12 cellular contexts compared by ENCODE assay signal in genomic region chr6:170008386-170008785, GRCh38.
"Had no signal": no experiment of that assay in that cellular context is flagged by ENCODE, and none has a peak within 500 bp of the region (broad histone marks: within the 10 kb centered on the region; RNA-seq: fewer than 3 reads in every experiment).

No MANE protein-coding gene starts in this region.

- H3K4me1 Mint-ChIP-seq: memory B cell had no signal

- H3K36me3 ChIP-seq: colonic mucosa, left ventricle myocardium inferior, stomach, uterus had no signal

- H3K4me3 Mint-ChIP-seq: activated naive CD4-positive, alpha-beta T cell treated with anti-CD3 and anti-CD28 coated beads, Interleukin-2, amount 50 U/mL, for 24 hours; memory B cell had no signal

- H3K27me3 ChIP-seq: colonic mucosa, foreskin keratinocyte, stomach, uterus had no signal

- DNase-seq: activated CD4-positive, alpha-beta T cell treated with anti-CD3 and anti-CD28 coated beads for 4 hours; activated T-cell treated with anti-CD3 and anti-CD28 coated beads, Interleukin-2, amount 50 U/mL, for 1 hour; caudate nucleus; foreskin keratinocyte; left ventricle myocardium inferior; stimulated activated CD4-positive, alpha-beta T cell treated with anti-CD3 and anti-CD28 coated beads, Interleukin-15, amount 100 ng/mL, for 24 hours; stimulated activated CD4-positive, alpha-beta T cell treated with anti-CD3 and anti-CD28 coated beads, Interleukin-4, amount 100 ng/mL, for 4 hours; stomach had no signal

- H3K4me3 ChIP-seq: colonic mucosa, left ventricle myocardium inferior, stomach, uterus had no signal

- H3K27ac Mint-ChIP-seq: memory B cell had no signal

- H3K27ac ChIP-seq: colonic mucosa, foreskin keratinocyte, left ventricle myocardium inferior, stomach, uterus had no signal

- H3K9me3 ChIP-seq: colonic mucosa, uterus had no signal

- H3K36me3 Mint-ChIP-seq: activated naive CD4-positive, alpha-beta T cell treated with anti-CD3 and anti-CD28 coated beads, Interleukin-2, amount 50 U/mL, for 24 hours had no signal
